In genomic region chr20:38447251-38447661, GRCh38 we compare ENCODE assay signal across 8 cellular contexts. TPM values are rescaled to one million over a fixed set of nuclear protein-coding genes. Genes with fewer than 3 reads are reported as not detected.
DNase-seq lines count a peak whose midpoint lies in the region; ATAC-seq and TF ChIP-seq lines count a peak whose summit lies in the region.

No MANE protein-coding gene starts in this region.

- H3K4me1 ChIP-seq in foreskin keratinocyte (peaks cover under 1% of the 10 kb centered on the region), rectal smooth muscle tissue (ENCODE audit: control insufficient read depth, insufficient read depth, low read length) (peaks cover 3% of the 10 kb centered on the region)

- H3K36me3 ChIP-seq in rectal smooth muscle tissue (ENCODE audit: control insufficient read depth, insufficient read depth, low read length): peaks cover 14% of the 10 kb centered on the region

- H3K27ac ChIP-seq in foreskin keratinocyte (peak overlapping the region; percentile 79), rectal smooth muscle tissue (ENCODE audit: low read depth, low read length) (peak overlapping the region; percentile 61)

- peak overlapping the region; percentile 80 for H3K27ac Mint-ChIP-seq in T-helper 17 cell

- peak overlapping the region; percentile 73 for H3K4me3 ChIP-seq in GM08714 (ENCODE audit: low read length)
- H3K4me3 ChIP-seq in rectal smooth muscle tissue (ENCODE audit: low read length): peak overlapping the region; percentile 76

- no peaks in the 10 kb centered on the region for H3K9me3 ChIP-seq in T-helper 17 cell (ENCODE audit: control insufficient read depth, low read length, poor library complexity, severe bottlenecking)

- peaks cover 27% of the 10 kb centered on the region for H3K4me1 Mint-ChIP-seq in T-helper 17 cell

- H3K27me3 Mint-ChIP-seq in T-helper 17 cell: no peaks in the 10 kb centered on the region

- peak overlapping the region; percentile 82 for H3K4me3 Mint-ChIP-seq in T-helper 17 cell

- TF ChIP-seq CTCF in foreskin keratinocyte (conservative IDR thresholded peaks at IDR 0.05): no peak

- peaks cover 17% of the 10 kb centered on the region for H3K36me3 Mint-ChIP-seq in T-helper 17 cell (ENCODE audit: low read depth)

- H3K9ac ChIP-seq in rectal smooth muscle tissue (ENCODE audit: low read length): peak overlapping the region; percentile 78

- H3K27me3 ChIP-seq in foreskin keratinocyte (no peaks in the 10 kb centered on the region), rectal smooth muscle tissue (ENCODE audit: control insufficient read depth, insufficient read depth, low read length) (no peaks in the 10 kb centered on the region)

- DNase-seq in T-helper 17 cell: no peak
- DNase-seq in foreskin keratinocyte: no peak
- DNase-seq in NCI-H1105 (lab: John Stamatoyannopoulos, UW): no peak
- DNase-seq in Ammon's horn (ENCODE audit: low spot score): no peak
- DNase-seq in NCI-H446 (lab: John Stamatoyannopoulos, UW): no peak
- DNase-seq in KBM-7: no peak

- no peak for ATAC-seq in T-helper 17 cell
- no peak for ATAC-seq in foreskin keratinocyte

- in situ Hi-C loops in KBM-7 (cut with MboI; ENCODE audit: low pct_unique_long_range_greater_than_20kb, low sequenced_read_pairs): no loop called here

RNA-seq across cellular contexts. Expression of gene SNHG17, which starts 12.1 kb away (rescaled TPM):
- total RNA-seq in T-helper 17 cell: 10 to 100 TPM; 69.2 to 99.4 TPM
- 30.6 and 46.9 TPM in 2 replicates for total RNA-seq in foreskin keratinocyte
- 59.1 and 101 TPM in 2 replicates for polyA plus RNA-seq in foreskin keratinocyte

RNA-seq across cellular contexts. Expression of gene RALGAPB, which starts 25.4 kb away (rescaled TPM):
- 10 to 100 TPM; 42.1 to 45.2 TPM for total RNA-seq in T-helper 17 cell
- total RNA-seq in foreskin keratinocyte: 25.9 and 30.9 TPM in 2 replicates
- polyA plus RNA-seq in foreskin keratinocyte: 5.5 and 6.1 TPM in 2 replicates
